ENCODE assay signal across 7 cellular contexts in the genomic region with DNA sequence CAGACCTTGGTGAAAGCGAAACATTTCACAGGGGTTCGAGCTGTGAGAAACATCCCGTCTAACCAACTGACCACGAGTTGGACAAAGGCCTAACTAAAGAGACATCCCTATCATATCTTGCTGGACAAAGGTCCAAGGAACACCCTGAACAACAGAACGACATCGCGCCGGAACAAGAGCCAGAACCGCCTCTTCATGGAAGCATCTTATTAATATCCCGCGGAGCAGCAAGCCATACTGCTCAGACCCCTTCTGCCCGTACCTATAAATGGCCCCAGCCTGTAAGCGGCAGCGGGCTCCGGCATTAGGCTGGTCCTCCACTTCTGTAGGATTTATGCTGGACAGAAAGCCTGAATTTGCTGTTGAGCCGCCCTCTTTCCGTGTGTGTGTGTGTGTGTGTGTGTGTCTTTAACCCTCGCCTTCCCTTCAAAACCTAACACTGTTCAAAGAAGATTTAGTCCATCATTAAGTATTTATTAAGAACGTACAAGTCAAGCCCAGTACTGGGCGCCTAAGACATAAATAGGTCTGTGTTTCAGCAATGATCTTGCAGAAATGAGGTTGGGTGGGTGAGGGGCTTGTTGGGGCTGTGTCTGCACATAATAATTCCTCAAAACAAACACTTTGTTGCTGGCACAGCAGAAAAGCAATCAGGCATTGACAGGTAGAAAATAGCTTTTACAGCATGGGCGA. TPM values are rescaled to one million over a fixed set of nuclear protein-coding genes. Genes with fewer than 3 reads are reported as not detected.
DNase-seq lines count a peak whose midpoint lies in the region; ATAC-seq and TF ChIP-seq lines count a peak whose summit lies in the region.

No MANE protein-coding gene starts in this region.

- TF ChIP-seq CTCF in fibroblast of villous mesenchyme (IDR thresholded peaks at IDR 0.05; ENCODE audit: insufficient read depth, low read depth, low read length) = no peak

- no peak for ATAC-seq in T-helper 17 cell

- no peaks in the 10 kb centered on the region for H3K36me3 Mint-ChIP-seq in T-helper 17 cell (ENCODE audit: low read depth)

- peak overlapping the region; percentile 83 for H3K4me3 Mint-ChIP-seq in T-helper 17 cell

- H3K4me3 ChIP-seq in fibroblast of villous mesenchyme (ENCODE audit: low read depth, low read length) (peak overlapping the region; percentile 70), skin epidermis (peak overlapping the region in 6 of 7 experiments; percentile 26 to 37 (median 29))

- peaks cover 10% of the 10 kb centered on the region for H3K4me1 Mint-ChIP-seq in T-helper 17 cell

- peaks cover 40% of the 10 kb centered on the region for H3K27me3 Mint-ChIP-seq in T-helper 17 cell

- no peak overlapping the region for H3K27ac ChIP-seq in skin epidermis

- no peaks in the 10 kb centered on the region for H3K9me3 ChIP-seq in T-helper 17 cell (ENCODE audit: control insufficient read depth, low read length, poor library complexity, severe bottlenecking)

- H3K27ac Mint-ChIP-seq in T-helper 17 cell = no peak overlapping the region

- peak; percentile 76 for DNase-seq in HT1080 (ENCODE audit: low read depth)
- DNase-seq in T-helper 17 cell = no peak
- DNase-seq in fibroblast of villous mesenchyme (ENCODE audit: low read depth) = peak; percentile 19
- DNase-seq in COLO829 (ENCODE audit: low spot score) = no peak
- DNase-seq in HT-29 (ENCODE audit: low spot score) = no peak
- no peak for DNase-seq in AML-193 (lab: John Stamatoyannopoulos, UW)

RNA-seq across cellular contexts. Expression of gene SLC6A15, which starts 1.9 kb away (rescaled TPM):
- 24.5 and 26.6 TPM in 2 replicates for total RNA-seq in HT1080 (2014; rRNA removed; shearing (Covaris generic))
- polyA plus RNA-seq in HT1080 (2015; cell fraction: cytosol; rRNA removed) = 25.7 and 31.9 TPM in 2 replicates
- 61.5 and 65.6 TPM in 2 replicates for polyA plus RNA-seq in HT1080 (2015; cell fraction: nucleus; rRNA removed)
- total RNA-seq in T-helper 17 cell (under 1 TPM in 1 of 2 donors, not detected in 1; 0.07 TPM), fibroblast of villous mesenchyme (0.43 and 0.64 TPM in 2 replicates)
- total RNA-seq in HT-29 (2014; rRNA removed; shearing (Covaris generic)) = not detected in 2 replicates

Comparison
In these comparisons a context has a peak if more than half of its experiments do, and no peak if none do; other contexts are left out.
1. DNase-seq: peak in HT1080 (single experiment) and fibroblast of villous mesenchyme (single experiment); none in T-helper 17 cell (0 of 3), COLO829 (single experiment), HT-29 (single experiment) and AML-193 (0 of 2).
2. RNA of gene SLC6A15, which starts 1.9 kb away (total RNA-seq): 24.5 to 26.6 TPM in HT1080; 0.07 TPM in T-helper 17 cell, 0.43 to 0.64 TPM in fibroblast of villous mesenchyme and not detected in HT-29; every median in the first group is over 10 times any median in the second.